ENCODE assay signal across 13 cellular contexts in the genomic region with DNA sequence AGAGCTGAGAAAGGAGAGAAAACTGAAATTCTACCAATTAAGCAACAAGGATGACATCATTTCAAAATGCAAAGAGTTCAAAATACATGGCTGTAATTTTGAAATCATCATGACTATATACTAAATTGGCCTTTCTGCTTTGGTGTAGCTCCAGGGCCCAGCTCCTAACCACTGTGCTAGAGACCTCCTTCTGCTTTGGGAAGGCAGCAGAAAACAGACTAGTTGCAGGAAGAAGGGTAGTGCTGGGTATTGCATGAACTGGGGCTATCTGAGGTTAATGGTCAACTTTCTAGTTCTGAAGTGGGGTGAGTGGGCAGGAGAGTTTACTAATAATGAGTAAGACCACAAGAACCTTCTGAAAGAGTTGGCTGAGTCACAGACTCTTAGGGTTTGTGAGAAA.
DNase-seq lines count a peak whose midpoint lies in the region; ATAC-seq and TF ChIP-seq lines count a peak whose summit lies in the region.
"Had no signal": no experiment of that assay in that cellular context is flagged by ENCODE, and none has a peak within 500 bp of the region (broad histone marks: within the 10 kb centered on the region; RNA-seq: fewer than 3 reads in every experiment).

No MANE protein-coding gene starts in this region.

- peak; percentile 10 for DNase-seq in GM12864 (ENCODE audit: low read depth)
- DNase-seq in cardiac fibroblast (ENCODE audit: low read depth in 2 of 2) = peak; percentile 15 to 69
- no peak for DNase-seq in NCI-H1930 (lab: John Stamatoyannopoulos, UW)
- DNase-seq in NCI-H187 (lab: John Stamatoyannopoulos, UW) = no peak
- no peak for DNase-seq in NCI-H1105 treated with DMSO at 0.1 percent for 48 hours (lab: John Stamatoyannopoulos, UW)
- DNase-seq: anterior cingulate cortex; DMS79; left cardiac atrium; stimulated activated CD4-positive, alpha-beta T cell treated with anti-CD3 and anti-CD28 coated beads, Interleukin-15, amount 100 ng/mL, for 24 hours had no signal

- TF ChIP-seq CTCF in GM12864 (IDR thresholded peaks at IDR 0.05; ENCODE audit: low read depth, low read length, missing control alignments) = no peak
- no peak for TF ChIP-seq CTCF in cardiac fibroblast (IDR thresholded peaks at IDR 0.05; ENCODE audit: low read depth, low read length)

- H3K4me3 ChIP-seq in GM12864 (ENCODE audit: low read depth, low read length) (no peak overlapping the region), cardiac fibroblast (replicated peaks in 1 of 2; ENCODE audit: low read depth in 2 of 2, low read length in 2 of 2) (no peak overlapping the region)
- H3K4me3 ChIP-seq: K562 had no signal

- ATAC-seq in GM19463 (IDR thresholded peaks at IDR 0.05; ENCODE audit: unreplicated experiment) (peak; percentile 99), HG03108 (IDR thresholded peaks at IDR 0.05; ENCODE audit: unreplicated experiment) (peak; percentile 99), esophagus mucosa (no peak)
- ATAC-seq: K562, left cardiac atrium had no signal

Comparison
In these comparisons a context has a peak if more than half of its experiments do, and no peak if none do; other contexts are left out.
1. DNase-seq: peak in GM12864 (single experiment) and cardiac fibroblast (2 of 2); none in NCI-H1930 (0 of 2), NCI-H187 (0 of 2) and NCI-H1105 treated with DMSO at 0.1 percent for 48 hours (single experiment).